ENCODE assay signal across 12 cellular contexts in the genomic region with DNA sequence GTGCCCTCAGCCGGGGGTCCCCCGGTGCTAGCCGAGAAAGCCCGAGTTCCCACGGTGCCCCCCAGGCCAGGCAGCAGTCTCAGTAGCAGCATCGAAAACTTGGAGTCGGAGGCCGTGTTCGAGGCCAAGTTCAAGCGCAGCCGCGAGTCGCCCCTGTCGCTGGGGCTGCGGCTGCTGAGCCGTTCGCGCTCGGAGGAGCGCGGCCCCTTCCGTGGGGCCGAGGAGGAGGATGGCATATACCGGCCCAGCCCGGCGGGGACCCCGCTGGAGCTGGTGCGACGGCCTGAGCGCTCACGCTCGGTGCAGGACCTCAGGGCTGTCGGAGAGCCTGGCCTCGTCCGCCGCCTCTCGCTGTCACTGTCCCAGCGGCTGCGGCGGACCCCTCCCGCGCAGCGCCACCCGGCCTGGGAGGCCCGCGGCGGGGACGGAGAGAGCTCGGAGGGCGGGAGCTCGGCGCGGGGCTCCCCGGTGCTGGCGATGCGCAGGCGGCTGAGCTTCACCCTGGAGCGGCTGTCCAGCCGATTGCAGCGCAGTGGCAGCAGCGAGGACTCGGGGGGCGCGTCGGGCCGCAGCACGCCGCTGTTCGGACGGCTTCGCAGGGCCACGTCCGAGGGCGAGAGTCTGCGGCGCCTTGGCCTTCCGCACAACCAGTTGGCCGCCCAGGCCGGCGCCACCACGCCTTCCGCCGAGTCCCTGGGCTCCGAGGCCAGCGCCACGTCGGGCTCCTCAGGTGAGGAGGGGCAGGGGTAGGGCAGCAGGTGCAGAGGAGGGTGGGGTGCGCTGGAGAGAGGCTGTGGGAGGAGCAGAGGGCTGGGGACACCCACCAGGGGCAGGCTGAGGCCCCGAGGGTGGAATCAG. TPM values are rescaled to one million over a fixed set of nuclear protein-coding genes. Genes with fewer than 3 reads are reported as not detected.
DNase-seq lines count a peak whose midpoint lies in the region; ATAC-seq, FAIRE-seq and TF ChIP-seq lines count a peak whose summit lies in the region.
"Had no signal": no experiment of that assay in that cellular context is flagged by ENCODE, and none has a peak within 500 bp of the region (broad histone marks: within the 10 kb centered on the region; RNA-seq: fewer than 3 reads in every experiment).

No MANE protein-coding gene starts in this region.

- no peaks in the 10 kb centered on the region for H3K36me3 ChIP-seq in vagina

- peak overlapping the region; percentile 40 for H3K27ac ChIP-seq in vagina

- H3K4me1 ChIP-seq in vagina: peaks cover 24% of the 10 kb centered on the region

- H3K4me3 Mint-ChIP-seq in natural killer cell (peak overlapping the region; percentile 49), endothelial cell (ENCODE audit: unreplicated experiment) (no peak overlapping the region), naive B cell (peak overlapping the region; percentile 30 to 90 (median 71))
- H3K4me3 Mint-ChIP-seq in natural killer cell treated with Interleukin-12 subunit alpha and Interleukin-12 subunit beta and Interleukin-15 and Interleukin-18, amount 100 ng/mL, for 72 hours: no peak overlapping the region

- intact Hi-C loops in natural killer cell (cut with micrococcal nuclease) (no loop called here), vagina (cut with DNase I) (no loop called here)

- H3K9me3 Mint-ChIP-seq in natural killer cell: no peaks in the 10 kb centered on the region
- H3K9me3 Mint-ChIP-seq in natural killer cell treated with Interleukin-12 subunit alpha and Interleukin-12 subunit beta and Interleukin-15 and Interleukin-18, amount 100 ng/mL, for 72 hours: no peaks in the 10 kb centered on the region
- no peaks in the 10 kb centered on the region for H3K9me3 Mint-ChIP-seq in endothelial cell (ENCODE audit: unreplicated experiment)
- no peaks in the 10 kb centered on the region for H3K9me3 Mint-ChIP-seq in naive B cell

- peak in 1 of 3 donors; percentile 52 for ATAC-seq in natural killer cell
- ATAC-seq in natural killer cell treated with Interleukin-12 subunit alpha and Interleukin-12 subunit beta and Interleukin-15 and Interleukin-18, amount 100 ng/mL, for 72 hours: no peak
- peak; percentile 41 to 45 for ATAC-seq in naive B cell (ENCODE audit: low read depth in 2 of 2)
- ATAC-seq in GM18511 (IDR thresholded peaks at IDR 0.05; ENCODE audit: unreplicated experiment): no peak

- no peak overlapping the region for H3K27ac Mint-ChIP-seq in natural killer cell
- H3K27ac Mint-ChIP-seq in natural killer cell treated with Interleukin-12 subunit alpha and Interleukin-12 subunit beta and Interleukin-15 and Interleukin-18, amount 100 ng/mL, for 72 hours: no peak overlapping the region
- H3K27ac Mint-ChIP-seq in endothelial cell (ENCODE audit: unreplicated experiment): no peak overlapping the region
- no peak overlapping the region for H3K27ac Mint-ChIP-seq in naive B cell

- H3K9me3 ChIP-seq in vagina: no peaks in the 10 kb centered on the region

- no peaks in the 10 kb centered on the region for H3K27me3 ChIP-seq in vagina

- peaks cover 0 to 8% of the 10 kb centered on the region in 2 donors for H3K4me1 Mint-ChIP-seq in natural killer cell
- no peaks in the 10 kb centered on the region for H3K4me1 Mint-ChIP-seq in natural killer cell treated with Interleukin-12 subunit alpha and Interleukin-12 subunit beta and Interleukin-15 and Interleukin-18, amount 100 ng/mL, for 72 hours (ENCODE audit: low read depth in 2 of 2)
- H3K4me1 Mint-ChIP-seq in endothelial cell (ENCODE audit: unreplicated experiment): peaks cover 16% of the 10 kb centered on the region
- peaks cover 4 to 8% (median 6%) of the 10 kb centered on the region in 3 donors for H3K4me1 Mint-ChIP-seq in naive B cell

- H3K36me3 Mint-ChIP-seq in natural killer cell (no peaks in the 10 kb centered on the region), endothelial cell (ENCODE audit: low read depth, unreplicated experiment) (peaks cover 6% of the 10 kb centered on the region), naive B cell (no peaks in the 10 kb centered on the region)
- no peaks in the 10 kb centered on the region for H3K36me3 Mint-ChIP-seq in natural killer cell treated with Interleukin-12 subunit alpha and Interleukin-12 subunit beta and Interleukin-15 and Interleukin-18, amount 100 ng/mL, for 72 hours

- DNase-seq in natural killer cell (no peak), endothelial cell (ENCODE audit: low spot score) (peak; percentile 26), naive B cell (no peak), vagina (ENCODE audit: extremely low spot score in 2 of 2) (no peak), RCC 7860 (ENCODE audit: low spot score) (no peak), D341Med (ENCODE audit: low spot score) (no peak)
- no peak for DNase-seq in natural killer cell treated with Interleukin-12 subunit alpha and Interleukin-12 subunit beta and Interleukin-15 and Interleukin-18, amount 100 ng/mL, for 72 hours (ENCODE audit: low spot score)
- DNase-seq: aorta, C1 segment of cervical spinal cord, NCI-H187, T1000 had no signal

- FAIRE-seq in RCC 7860 (lab: Jason Lieb, UNC): no peak

- no peak for TF ChIP-seq POLR2A in vagina (IDR thresholded peaks at IDR 0.05)

- peak overlapping the region; percentile 24 to 46 for H3K4me3 ChIP-seq in vagina

- peaks cover 28 to 47% of the 10 kb centered on the region in 2 donors for H3K27me3 Mint-ChIP-seq in natural killer cell (ENCODE audit: low read depth in 2 of 2)
- peaks cover 13 to 22% of the 10 kb centered on the region in 2 donors for H3K27me3 Mint-ChIP-seq in natural killer cell treated with Interleukin-12 subunit alpha and Interleukin-12 subunit beta and Interleukin-15 and Interleukin-18, amount 100 ng/mL, for 72 hours
- H3K27me3 Mint-ChIP-seq in endothelial cell (ENCODE audit: unreplicated experiment): peaks cover 23% of the 10 kb centered on the region
- peaks cover 33 to 89% (median 77%) of the 10 kb centered on the region in 3 donors for H3K27me3 Mint-ChIP-seq in naive B cell

- no peak for TF ChIP-seq CTCF in natural killer cell (IDR thresholded peaks at IDR 0.05)
- no peak for TF ChIP-seq CTCF in endothelial cell (IDR thresholded peaks at IDR 0.05; ENCODE audit: unreplicated experiment)
- no peak for TF ChIP-seq CTCF in vagina (IDR thresholded peaks at IDR 0.05)

RNA-seq across cellular contexts. Expression of a gene that starts 14.1 kb away (rescaled TPM):
- total RNA-seq in natural killer cell: 10 to 100 TPM; 27.6 to 36.3 (median 33.8) TPM
- total RNA-seq in natural killer cell treated with Interleukin-12 subunit alpha and Interleukin-12 subunit beta and Interleukin-15 and Interleukin-18, amount 100 ng/mL, for 72 hours: 10 to 100 TPM; 55.5 to 67.1 TPM
- 30.2 TPM for total RNA-seq in endothelial cell (ENCODE audit: unreplicated experiment)
- polyA plus RNA-seq in naive B cell (ENCODE audit: low read depth in 6 of 6): 10 to 100 TPM; 18.2 to 38.8 (median 22.9) TPM
- 35.4 TPM for total RNA-seq in vagina

RNA-seq across cellular contexts. Expression of a gene that starts 29.7 kb away (rescaled TPM):
- under 1 TPM in 2 of 3 donors, not detected in 1; 0.12 to 0.20 TPM for total RNA-seq in natural killer cell
- under 1 TPM in 1 of 2 donors, not detected in 1; 0.12 TPM for total RNA-seq in natural killer cell treated with Interleukin-12 subunit alpha and Interleukin-12 subunit beta and Interleukin-15 and Interleukin-18, amount 100 ng/mL, for 72 hours
- 1.6 TPM for total RNA-seq in endothelial cell (ENCODE audit: unreplicated experiment)
- not detected for polyA plus RNA-seq in naive B cell (ENCODE audit: low read depth in 6 of 6)
- total RNA-seq in vagina: not detected

RNA-seq across cellular contexts. Expression of a gene that starts 49.9 kb away (rescaled TPM):
- total RNA-seq in natural killer cell (1 to 10 TPM in 2 of 3 donors, under 1 TPM in 1; 0.35 to 1.5 (median 1.2) TPM), endothelial cell (ENCODE audit: unreplicated experiment) (6.1 TPM), vagina (28.2 TPM)
- under 1 TPM in 1 of 2 donors, not detected in 1; 0.86 TPM for total RNA-seq in natural killer cell treated with Interleukin-12 subunit alpha and Interleukin-12 subunit beta and Interleukin-15 and Interleukin-18, amount 100 ng/mL, for 72 hours
- polyA plus RNA-seq in naive B cell (ENCODE audit: low read depth in 6 of 6): under 1 TPM in 1 of 6 donors, not detected in 5; 0.18 TPM

RNA-seq across cellular contexts. Expression of a gene that starts 59.0 kb away (rescaled TPM):
- 10 to 100 TPM in 2 of 3 donors, 1 to 10 TPM in 1; 9.6 to 19.2 (median 12.7) TPM for total RNA-seq in natural killer cell
- total RNA-seq in natural killer cell treated with Interleukin-12 subunit alpha and Interleukin-12 subunit beta and Interleukin-15 and Interleukin-18, amount 100 ng/mL, for 72 hours: 10 to 100 TPM; 52.4 to 57.5 TPM
- 4.1 TPM for total RNA-seq in endothelial cell (ENCODE audit: unreplicated experiment)
- polyA plus RNA-seq in naive B cell (ENCODE audit: low read depth in 6 of 6): 1 to 10 TPM in 1 of 6 donors, under 1 TPM in 5; 0.17 to 5.0 (median 0.41) TPM
- total RNA-seq in vagina: 41.5 TPM

RNA-seq across cellular contexts. Expression of a gene that starts 59.3 kb away (rescaled TPM):
- total RNA-seq in natural killer cell: 1 to 10 TPM; 1.7 to 2.3 (median 1.8) TPM
- 1 to 10 TPM; 3.6 to 7.6 TPM for total RNA-seq in natural killer cell treated with Interleukin-12 subunit alpha and Interleukin-12 subunit beta and Interleukin-15 and Interleukin-18, amount 100 ng/mL, for 72 hours
- total RNA-seq in endothelial cell (ENCODE audit: unreplicated experiment): not detected
- 1 to 10 TPM in 1 of 6 donors, not detected in 5; 1.2 TPM for polyA plus RNA-seq in naive B cell (ENCODE audit: low read depth in 6 of 6)
- total RNA-seq in vagina: 1.5 TPM

Comparison
In these comparisons a context has a peak if more than half of its experiments do, and no peak if none do; other contexts are left out.
1. H3K4me3 Mint-ChIP-seq: peak in natural killer cell (single experiment) and naive B cell (8 of 8); none in natural killer cell treated with Interleukin-12 subunit alpha and Interleukin-12 subunit beta and Interleukin-15 and Interleukin-18, amount 100 ng/mL, for 72 hours (single experiment) and endothelial cell (single experiment).
2. ATAC-seq: peak in naive B cell (2 of 2); none in natural killer cell treated with Interleukin-12 subunit alpha and Interleukin-12 subunit beta and Interleukin-15 and Interleukin-18, amount 100 ng/mL, for 72 hours (0 of 2) and GM18511 (single experiment).